Comparison of ENCODE assay signal across 14 cellular contexts in the genomic region with DNA sequence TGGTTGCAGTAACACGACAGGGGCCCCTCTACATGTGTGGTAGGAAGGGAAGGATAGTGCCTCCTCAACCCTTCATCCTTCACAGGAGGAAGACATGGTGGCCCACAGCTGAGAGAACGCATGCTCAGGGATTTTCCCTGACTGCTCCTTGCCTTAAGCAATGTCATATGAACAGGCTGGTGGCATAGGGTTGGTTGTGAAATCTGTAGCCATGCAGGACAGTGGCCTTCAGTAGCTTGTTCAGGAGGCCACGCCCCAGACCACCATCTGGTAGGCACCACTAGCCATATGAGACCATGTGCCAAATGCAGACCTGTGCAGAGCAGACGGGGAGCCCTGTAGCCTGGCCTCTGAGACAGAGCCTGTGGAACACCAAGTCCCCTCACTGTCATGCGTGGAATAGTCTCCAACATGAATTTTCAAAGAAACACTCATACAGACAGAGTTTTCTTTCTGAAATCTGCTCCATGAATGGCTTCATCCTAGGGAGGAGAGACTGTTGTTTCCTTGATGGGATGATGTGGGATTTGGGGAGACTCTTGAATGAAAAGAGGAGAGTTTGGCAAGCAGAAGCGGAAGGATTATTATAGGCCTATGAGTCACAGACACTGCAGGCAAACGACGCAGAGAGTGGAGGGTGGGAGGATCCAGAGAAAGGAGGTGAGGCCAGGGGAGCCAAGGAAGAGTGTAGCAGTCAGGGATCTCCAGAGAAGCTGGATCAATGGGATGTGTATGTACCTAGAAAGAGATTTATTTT.
A peak's percentile ranks its signal among the peaks of the same experiment; 100 is the strongest.
DNase-seq lines count a peak whose midpoint lies in the region; ATAC-seq and TF ChIP-seq lines count a peak whose summit lies in the region.
"Had no signal": no experiment of that assay in that cellular context is flagged by ENCODE, and none has a peak within 500 bp of the region (broad histone marks: within the 10 kb centered on the region; RNA-seq: fewer than 3 reads in every experiment).

No MANE protein-coding gene starts in this region.

- H2AFZ ChIP-seq in PC-3 (ENCODE audit: low read length): no peak overlapping the region
- no peak overlapping the region for H2AFZ ChIP-seq in H9 (ENCODE audit: low read length)
- H2AFZ ChIP-seq: GM23338 had no signal

- ATAC-seq in activated CD4-positive, alpha-beta T cell treated with anti-CD3 and anti-CD28 coated beads for 36 hours: no peak
- ATAC-seq in PC-3 (peak; percentile 96), GM21529 (IDR thresholded peaks at IDR 0.05; ENCODE audit: unreplicated experiment) (no peak)
- peak in 1 of 2 donors; percentile 6 for ATAC-seq in stimulated activated naive B cell treated with anti-CD40 and anti-IgM and Interleukin-4, amounts not matched to agents 10 μg/mL and 1 μg/mL and 100 μg/mL, for 72 hours (replicated peaks)
- ATAC-seq: GM23338 had no signal

- H3K4me1 Mint-ChIP-seq in activated CD4-positive, alpha-beta T cell treated with anti-CD3 and anti-CD28 coated beads for 36 hours: peaks cover 38% of the 10 kb centered on the region
- peaks cover 24 to 29% of the 10 kb centered on the region in 2 donors for H3K4me1 Mint-ChIP-seq in stimulated activated naive B cell treated with anti-CD40 and anti-IgM and Interleukin-4, amounts not matched to agents 10 μg/mL and 1 μg/mL and 100 μg/mL, for 72 hours
- no peaks in the 10 kb centered on the region; a peak in 1 of 4 replicates for H3K4me1 Mint-ChIP-seq in H9
- H3K4me1 Mint-ChIP-seq in activated CD4-positive, alpha-beta memory T cell treated with anti-CD3 and anti-CD28 coated beads, Interleukin-2, amount 10 ng/mL, durations not matched to agents 7 days and 5 days: no peaks in the 10 kb centered on the region
- H3K4me1 Mint-ChIP-seq: GM23338 had no signal

- H3K27me3 ChIP-seq in PC-3 (ENCODE audit: low read length): no peaks in the 10 kb centered on the region
- H3K27me3 ChIP-seq in H9 (ENCODE audit: insufficient read depth, low read length): no peaks in the 10 kb centered on the region
- H3K27me3 ChIP-seq: cardiac muscle cell had no signal

- TF ChIP-seq CTCF in PC-3 (conservative IDR thresholded peaks at IDR 0.05; ENCODE audit: low read depth, low read length) (no peak), H9 (conservative IDR thresholded peaks at IDR 0.05) (no peak)

- no peak overlapping the region for H3K4me3 Mint-ChIP-seq in activated CD4-positive, alpha-beta T cell treated with anti-CD3 and anti-CD28 coated beads for 36 hours
- no peak overlapping the region for H3K4me3 Mint-ChIP-seq in stimulated activated naive B cell treated with anti-CD40 and anti-IgM and Interleukin-4, amounts not matched to agents 10 μg/mL and 1 μg/mL and 100 μg/mL, for 72 hours
- no peak overlapping the region for H3K4me3 Mint-ChIP-seq in H9
- no peak overlapping the region for H3K4me3 Mint-ChIP-seq in activated CD4-positive, alpha-beta memory T cell treated with anti-CD3 and anti-CD28 coated beads, Interleukin-2, amount 10 ng/mL, durations not matched to agents 7 days and 5 days
- H3K4me3 Mint-ChIP-seq: GM23338 had no signal

- no peaks in the 10 kb centered on the region for H3K9me2 ChIP-seq in PC-3 (replicated peaks; ENCODE audit: low read length)

- DNase-seq in activated CD4-positive, alpha-beta T cell treated with anti-CD3 and anti-CD28 coated beads for 36 hours: no peak
- DNase-seq in activated CD4-positive, alpha-beta T cell treated with anti-CD3 and anti-CD28 coated beads, Interleukin-2, amount 50 U/mL, for 1 hour: no peak
- DNase-seq in PC-3: peak; percentile 66
- DNase-seq in fibroblast of gingiva (ENCODE audit: low read depth): peak; percentile 11
- DNase-seq in stimulated activated naive B cell treated with anti-CD40 and anti-IgM and Interleukin-4, amounts not matched to agents 10 μg/mL and 1 μg/mL and 100 μg/mL, for 72 hours: no peak
- DNase-seq in H9: no peak
- no peak for DNase-seq in activated CD4-positive, alpha-beta memory T cell treated with anti-CD3 and anti-CD28 coated beads, Interleukin-2, amount 10 ng/mL, durations not matched to agents 7 days and 5 days
- DNase-seq: activated T-cell treated with anti-CD3 and anti-CD28 coated beads for 4 hours, NCI-H82, trophoblast cell had no signal

- no peak overlapping the region for H3K9ac ChIP-seq in PC-3 (ENCODE audit: low read length)
- H3K9ac ChIP-seq in H9 (ENCODE audit: extremely low read depth, insufficient read length, low read length): no peak overlapping the region

- H2BK120ac ChIP-seq in H9 (ENCODE audit: low read depth, low read length, poor library complexity, severe bottlenecking): no peak overlapping the region

- H2AK5ac ChIP-seq in H9 (ENCODE audit: insufficient read length, low read length): no peak overlapping the region

- H3K9me3 ChIP-seq in PC-3 (ENCODE audit: low read length): no peaks in the 10 kb centered on the region
- H3K9me3 ChIP-seq in H9 (ENCODE audit: control insufficient read depth, low read depth, low read length): no peaks in the 10 kb centered on the region

- H4K5ac ChIP-seq in H9 (ENCODE audit: insufficient read length, low read depth, low read length): no peak overlapping the region

- no peak overlapping the region for H3K4ac ChIP-seq in H9 (ENCODE audit: low read depth, low read length)

- H4K20me1 ChIP-seq in PC-3 (ENCODE audit: low read length) (no peaks in the 10 kb centered on the region), H9 (ENCODE audit: control insufficient read depth, insufficient read depth, insufficient read length) (no peaks in the 10 kb centered on the region)

- H3K36me3 Mint-ChIP-seq in activated CD4-positive, alpha-beta T cell treated with anti-CD3 and anti-CD28 coated beads for 36 hours (ENCODE audit: low read depth): peaks cover 1% of the 10 kb centered on the region
- no peaks in the 10 kb centered on the region for H3K36me3 Mint-ChIP-seq in stimulated activated naive B cell treated with anti-CD40 and anti-IgM and Interleukin-4, amounts not matched to agents 10 μg/mL and 1 μg/mL and 100 μg/mL, for 72 hours
- H3K36me3 Mint-ChIP-seq in H9 (ENCODE audit: insufficient read depth in 1 of 3, low read depth in 3 of 3): peaks cover 0 to 1% (median under 1%) of the 10 kb centered on the region in 3 experiments; a peak in 4 of 7 replicates
- no peaks in the 10 kb centered on the region for H3K36me3 Mint-ChIP-seq in activated CD4-positive, alpha-beta memory T cell treated with anti-CD3 and anti-CD28 coated beads, Interleukin-2, amount 10 ng/mL, durations not matched to agents 7 days and 5 days (ENCODE audit: low read depth)

- H3K27ac ChIP-seq in PC-3 (ENCODE audit: low read length) (peak overlapping the region; percentile 12; the same call in 1 of the 2 replicates), H9 (ENCODE audit: insufficient read length, low read depth, low read length) (no peak overlapping the region)
- H3K27ac ChIP-seq: cardiac muscle cell had no signal

- no peak overlapping the region for H2BK20ac ChIP-seq in H9 (ENCODE audit: low read depth, low read length, poor library complexity, severe bottlenecking)

- H3K4me3 ChIP-seq in PC-3 (ENCODE audit: low read length): no peak overlapping the region
- H3K4me3 ChIP-seq: cardiac muscle cell, GM23338 had no signal

- no peaks in the 10 kb centered on the region for H3K23me2 ChIP-seq in H9 (ENCODE audit: insufficient read length, low read depth, low read length, poor library complexity, severe bottlenecking)

- H3K23ac ChIP-seq in H9 (ENCODE audit: insufficient read length, low read depth, low read length): no peak overlapping the region

- no peak overlapping the region for H3T11ph ChIP-seq in H9 (ENCODE audit: low read length)

- no peak overlapping the region for H4K8ac ChIP-seq in H9 (replicated peaks; ENCODE audit: insufficient read length, low read depth, low read length)

- no peak overlapping the region for H2BK5ac ChIP-seq in H9 (ENCODE audit: insufficient read length, low read length)

- no peak overlapping the region; the same call in 1 of the 2 replicates for H2BK15ac ChIP-seq in H9 (ENCODE audit: low read depth, low read length)

- BruUV-seq in PC-3 (replicated peaks; lab: Mats Ljungman, UMichigan): no TSS peak

- WGBS in H9 (ENCODE audit: extremely low coverage, insufficient read length, low lambda C conversion rate): no CpG with 5 or more reads among the region's 8 CpGs

- CTCF ChIA-PET in activated CD4-positive, alpha-beta T cell treated with anti-CD3 and anti-CD28 coated beads for 36 hours (lab: Charles Lee): interaction anchor here (0.6 to 1.3 kb wide), 6 partner anchors 9 to 626 kb away, joined by 3 to 4 read pairs (median 4); no protein-coding TSS in a partner anchor
- CTCF ChIA-PET in PC-3 (lab: Charles Lee): no interaction called here
- CTCF ChIA-PET in activated CD4-positive, alpha-beta memory T cell treated with anti-CD3 and anti-CD28 coated beads, Interleukin-2, amount 10 ng/mL, durations not matched to agents 7 days and 5 days (lab: Charles Lee): no interaction called here

- H2BK12ac ChIP-seq in H9 (ENCODE audit: insufficient read length, low read depth, low read length): no peak overlapping the region

- no peak overlapping the region for H3K56ac ChIP-seq in H9 (ENCODE audit: insufficient read length, low read depth, low read length)

- H3K27me3 Mint-ChIP-seq in activated CD4-positive, alpha-beta T cell treated with anti-CD3 and anti-CD28 coated beads for 36 hours: no peaks in the 10 kb centered on the region
- H3K27me3 Mint-ChIP-seq in stimulated activated naive B cell treated with anti-CD40 and anti-IgM and Interleukin-4, amounts not matched to agents 10 μg/mL and 1 μg/mL and 100 μg/mL, for 72 hours: no peaks in the 10 kb centered on the region
- H3K27me3 Mint-ChIP-seq in H9 (ENCODE audit: low read depth): no peaks in the 10 kb centered on the region
- H3K27me3 Mint-ChIP-seq in activated CD4-positive, alpha-beta memory T cell treated with anti-CD3 and anti-CD28 coated beads, Interleukin-2, amount 10 ng/mL, durations not matched to agents 7 days and 5 days: no peaks in the 10 kb centered on the region

- H3K36me3 ChIP-seq in PC-3 (ENCODE audit: low read depth, low read length): no peaks in the 10 kb centered on the region
- H3K36me3 ChIP-seq: cardiac muscle cell had no signal

- H3K4me2 ChIP-seq in PC-3 (ENCODE audit: low read length): 0 out of 2 replicates have a peak overlapping the region, but pooled peaks have one; percentile 9
- H3K4me2 ChIP-seq in H9 (ENCODE audit: insufficient read depth, insufficient read length, low read length): no peak overlapping the region
- H3K4me2 ChIP-seq: GM23338 had no signal

- H4K91ac ChIP-seq in H9 (ENCODE audit: insufficient read length, low read depth, low read length): no peak overlapping the region

- no peaks in the 10 kb centered on the region for H3K79me2 ChIP-seq in PC-3 (ENCODE audit: low read length)
- H3K79me2 ChIP-seq in H9 (ENCODE audit: insufficient read depth, low read length): no peaks in the 10 kb centered on the region

- POLR2A ChIA-PET in activated CD4-positive, alpha-beta T cell treated with anti-CD3 and anti-CD28 coated beads for 36 hours (lab: Charles Lee): interaction anchor here (1.0 kb wide), 1 partner anchor 10 kb away, joined by 3 read pairs; no protein-coding TSS in a partner anchor
- POLR2A ChIA-PET in PC-3 (lab: Charles Lee; ENCODE audit: unreplicated experiment): no interaction called here
- POLR2A ChIA-PET in activated CD4-positive, alpha-beta memory T cell treated with anti-CD3 and anti-CD28 coated beads, Interleukin-2, amount 10 ng/mL, durations not matched to agents 7 days and 5 days (lab: Charles Lee): no interaction called here

- H3F3A ChIP-seq in PC-3 (ENCODE audit: low read length, unreplicated experiment): no peaks in the 10 kb centered on the region

- H3K9me3 Mint-ChIP-seq in activated CD4-positive, alpha-beta T cell treated with anti-CD3 and anti-CD28 coated beads for 36 hours (ENCODE audit: low read depth): peaks cover under 1% of the 10 kb centered on the region
- no peaks in the 10 kb centered on the region for H3K9me3 Mint-ChIP-seq in stimulated activated naive B cell treated with anti-CD40 and anti-IgM and Interleukin-4, amounts not matched to agents 10 μg/mL and 1 μg/mL and 100 μg/mL, for 72 hours
- peaks cover 0 to under 1% of the 10 kb centered on the region in 2 experiments; a peak in 2 of 5 replicates for H3K9me3 Mint-ChIP-seq in H9
- no peaks in the 10 kb centered on the region for H3K9me3 Mint-ChIP-seq in activated CD4-positive, alpha-beta memory T cell treated with anti-CD3 and anti-CD28 coated beads, Interleukin-2, amount 10 ng/mL, durations not matched to agents 7 days and 5 days
- H3K9me3 Mint-ChIP-seq: GM23338 had no signal

- H3K14ac ChIP-seq in H9 (ENCODE audit: insufficient read depth, low read length): no peak overlapping the region

- peaks cover 15% of the 10 kb centered on the region for H3K4me1 ChIP-seq in PC-3 (ENCODE audit: insufficient read depth, low read length)
- no peaks in the 10 kb centered on the region for H3K4me1 ChIP-seq in H9 (ENCODE audit: insufficient read depth, low read length)

- peak overlapping the region; percentile 2 for H3K27ac Mint-ChIP-seq in activated CD4-positive, alpha-beta T cell treated with anti-CD3 and anti-CD28 coated beads for 36 hours
- peak overlapping the region; percentile 22 for H3K27ac Mint-ChIP-seq in stimulated activated naive B cell treated with anti-CD40 and anti-IgM and Interleukin-4, amounts not matched to agents 10 μg/mL and 1 μg/mL and 100 μg/mL, for 72 hours
- H3K27ac Mint-ChIP-seq in H9: peak overlapping the region in 1 of 3 experiments; percentile 9; a peak in 1 of 7 replicates
- no peak overlapping the region for H3K27ac Mint-ChIP-seq in activated CD4-positive, alpha-beta memory T cell treated with anti-CD3 and anti-CD28 coated beads, Interleukin-2, amount 10 ng/mL, durations not matched to agents 7 days and 5 days
- H3K27ac Mint-ChIP-seq: GM23338, progenitor cell of endocrine pancreas had no signal

- no peak overlapping the region for H3K18ac ChIP-seq in H9 (ENCODE audit: insufficient read length, low read depth, low read length)

- intact Hi-C loops in activated CD4-positive, alpha-beta T cell treated with anti-CD3 and anti-CD28 coated beads for 36 hours (cut with DNase I, micrococcal nuclease): no loop called here
- intact Hi-C loops in PC-3 (cut with micrococcal nuclease): loop anchor here (10.0 kb wide), 1 partner anchor 153 kb away; no protein-coding TSS in a partner anchor

- no peaks in the 10 kb centered on the region for H3K79me1 ChIP-seq in H9 (ENCODE audit: insufficient read depth, low read depth, low read length, poor library complexity, severe bottlenecking)

Comparison
In these comparisons a context has a peak if more than half of its experiments do, and no peak if none do; other contexts are left out.
1. DNase-seq: peak in PC-3 (single experiment) and fibroblast of gingiva (single experiment); none in activated CD4-positive, alpha-beta T cell treated with anti-CD3 and anti-CD28 coated beads for 36 hours (single experiment), activated CD4-positive, alpha-beta T cell treated with anti-CD3 and anti-CD28 coated beads, Interleukin-2, amount 50 U/mL, for 1 hour (single experiment), stimulated activated naive B cell treated with anti-CD40 and anti-IgM and Interleukin-4, amounts not matched to agents 10 μg/mL and 1 μg/mL and 100 μg/mL, for 72 hours (single experiment), H9 (single experiment) and activated CD4-positive, alpha-beta memory T cell treated with anti-CD3 and anti-CD28 coated beads, Interleukin-2, amount 10 ng/mL, durations not matched to agents 7 days and 5 days (single experiment).